ENCODE assay signal across 1 cellular context in genomic region chr14:24426912-24427536, GRCh38.
TF ChIP-seq lines count a peak whose summit lies in the region.

No MANE protein-coding gene starts in this region.

TF ChIP-seq in HepG2, 621 proteins besides CTCF, POLR2A, EP300 and RAD21 (continued from another document and continues in another):
- TF ChIP-seq SNAI1 (CRISPR knock-in tag; IDR thresholded peaks at IDR 0.05; ENCODE audit: borderline replicate concordance), result 0 out of 2 replicates have a peak, but pooled peaks have one; percentile 14
- TF ChIP-seq MIXL1 (CRISPR knock-in tag; IDR thresholded peaks at IDR 0.05), result peak; percentile 86
- TF ChIP-seq ZBTB3 (CRISPR knock-in tag; IDR thresholded peaks at IDR 0.05; ENCODE audit: borderline replicate concordance, low read depth), result 0 out of 2 replicates have a peak, but pooled peaks have one; percentile 34
- TF ChIP-seq ZSCAN9 (CRISPR knock-in tag; IDR thresholded peaks at IDR 0.05; ENCODE audit: borderline replicate concordance), result peak; percentile 39; the same call in 1 of the 2 replicates
- TF ChIP-seq HNRNPK (IDR thresholded peaks at IDR 0.05; ENCODE audit: low read depth, low read length, poor library complexity, severe bottlenecking), result no peak
- 0 out of 2 replicates have a peak, but pooled peaks have one; percentile 71 for TF ChIP-seq IRF2 (CRISPR knock-in tag; IDR thresholded peaks at IDR 0.05)
- peak; percentile 58 for TF ChIP-seq PATZ1 (CRISPR knock-in tag; IDR thresholded peaks at IDR 0.05)
- peak; percentile 61 for TF ChIP-seq JUN (CRISPR knock-in tag; IDR thresholded peaks at IDR 0.05)
- peak; percentile 65 for TF ChIP-seq ZNF138 (CRISPR knock-in tag; IDR thresholded peaks at IDR 0.05; ENCODE audit: low read depth)
- TF ChIP-seq IKZF4 (CRISPR knock-in tag; IDR thresholded peaks at IDR 0.05; ENCODE audit: borderline replicate concordance, low read depth, not compliant biosample characterization), result peak; percentile 30
- TF ChIP-seq ZNF225 (CRISPR knock-in tag; IDR thresholded peaks at IDR 0.05), result peak; percentile 81
- TF ChIP-seq ZNF580 (CRISPR knock-in tag; IDR thresholded peaks at IDR 0.05; ENCODE audit: borderline replicate concordance, low read depth), result peak; percentile 45; the same call in 1 of the 2 replicates
- no peak for TF ChIP-seq SRSF9 (IDR thresholded peaks at IDR 0.05; ENCODE audit: borderline replicate concordance, insufficient read depth, low read depth, low read length, poor library complexity, severe bottlenecking)
- peak; percentile 98 for TF ChIP-seq HNF4A (CRISPR knock-in tag; IDR thresholded peaks at IDR 0.05)
- no peak for TF ChIP-seq MAF1 (CRISPR knock-in tag; IDR thresholded peaks at IDR 0.05; ENCODE audit: borderline replicate concordance)
- TF ChIP-seq, protein P1, sequence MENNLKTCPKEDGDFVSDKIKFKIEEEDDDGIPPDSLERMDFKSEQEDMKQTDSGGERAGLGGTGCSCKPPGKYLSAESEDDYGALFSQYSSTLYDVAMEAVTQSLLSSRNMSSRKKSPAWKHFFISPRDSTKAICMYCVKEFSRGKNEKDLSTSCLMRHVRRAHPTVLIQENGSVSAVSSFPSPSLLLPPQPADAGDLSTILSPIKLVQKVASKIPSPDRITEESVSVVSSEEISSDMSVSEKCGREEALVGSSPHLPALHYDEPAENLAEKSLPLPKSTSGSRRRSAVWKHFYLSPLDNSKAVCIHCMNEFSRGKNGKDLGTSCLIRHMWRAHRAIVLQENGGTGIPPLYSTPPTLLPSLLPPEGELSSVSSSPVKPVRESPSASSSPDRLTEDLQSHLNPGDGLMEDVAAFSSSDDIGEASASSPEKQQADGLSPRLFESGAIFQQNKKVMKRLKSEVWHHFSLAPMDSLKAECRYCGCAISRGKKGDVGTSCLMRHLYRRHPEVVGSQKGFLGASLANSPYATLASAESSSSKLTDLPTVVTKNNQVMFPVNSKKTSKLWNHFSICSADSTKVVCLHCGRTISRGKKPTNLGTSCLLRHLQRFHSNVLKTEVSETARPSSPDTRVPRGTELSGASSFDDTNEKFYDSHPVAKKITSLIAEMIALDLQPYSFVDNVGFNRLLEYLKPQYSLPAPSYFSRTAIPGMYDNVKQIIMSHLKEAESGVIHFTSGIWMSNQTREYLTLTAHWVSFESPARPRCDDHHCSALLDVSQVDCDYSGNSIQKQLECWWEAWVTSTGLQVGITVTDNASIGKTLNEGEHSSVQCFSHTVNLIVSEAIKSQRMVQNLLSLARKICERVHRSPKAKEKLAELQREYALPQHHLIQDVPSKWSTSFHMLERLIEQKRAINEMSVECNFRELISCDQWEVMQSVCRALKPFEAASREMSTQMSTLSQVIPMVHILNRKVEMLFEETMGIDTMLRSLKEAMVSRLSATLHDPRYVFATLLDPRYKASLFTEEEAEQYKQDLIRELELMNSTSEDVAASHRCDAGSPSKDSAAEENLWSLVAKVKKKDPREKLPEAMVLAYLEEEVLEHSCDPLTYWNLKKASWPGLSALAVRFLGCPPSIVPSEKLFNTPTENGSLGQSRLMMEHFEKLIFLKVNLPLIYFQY (CRISPR knock-in tag; IDR thresholded peaks at IDR 0.05; ENCODE audit: borderline replicate concordance), result 0 out of 2 replicates have a peak, but pooled peaks have one; percentile 35
- TF ChIP-seq, protein P2, sequence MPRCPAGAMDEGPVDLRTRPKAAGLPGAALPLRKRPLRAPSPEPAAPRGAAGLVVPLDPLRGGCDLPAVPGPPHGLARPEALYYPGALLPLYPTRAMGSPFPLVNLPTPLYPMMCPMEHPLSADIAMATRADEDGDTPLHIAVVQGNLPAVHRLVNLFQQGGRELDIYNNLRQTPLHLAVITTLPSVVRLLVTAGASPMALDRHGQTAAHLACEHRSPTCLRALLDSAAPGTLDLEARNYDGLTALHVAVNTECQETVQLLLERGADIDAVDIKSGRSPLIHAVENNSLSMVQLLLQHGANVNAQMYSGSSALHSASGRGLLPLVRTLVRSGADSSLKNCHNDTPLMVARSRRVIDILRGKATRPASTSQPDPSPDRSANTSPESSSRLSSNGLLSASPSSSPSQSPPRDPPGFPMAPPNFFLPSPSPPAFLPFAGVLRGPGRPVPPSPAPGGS (CRISPR knock-in tag; IDR thresholded peaks at IDR 0.05), result no peak
- TF ChIP-seq, protein P3, sequence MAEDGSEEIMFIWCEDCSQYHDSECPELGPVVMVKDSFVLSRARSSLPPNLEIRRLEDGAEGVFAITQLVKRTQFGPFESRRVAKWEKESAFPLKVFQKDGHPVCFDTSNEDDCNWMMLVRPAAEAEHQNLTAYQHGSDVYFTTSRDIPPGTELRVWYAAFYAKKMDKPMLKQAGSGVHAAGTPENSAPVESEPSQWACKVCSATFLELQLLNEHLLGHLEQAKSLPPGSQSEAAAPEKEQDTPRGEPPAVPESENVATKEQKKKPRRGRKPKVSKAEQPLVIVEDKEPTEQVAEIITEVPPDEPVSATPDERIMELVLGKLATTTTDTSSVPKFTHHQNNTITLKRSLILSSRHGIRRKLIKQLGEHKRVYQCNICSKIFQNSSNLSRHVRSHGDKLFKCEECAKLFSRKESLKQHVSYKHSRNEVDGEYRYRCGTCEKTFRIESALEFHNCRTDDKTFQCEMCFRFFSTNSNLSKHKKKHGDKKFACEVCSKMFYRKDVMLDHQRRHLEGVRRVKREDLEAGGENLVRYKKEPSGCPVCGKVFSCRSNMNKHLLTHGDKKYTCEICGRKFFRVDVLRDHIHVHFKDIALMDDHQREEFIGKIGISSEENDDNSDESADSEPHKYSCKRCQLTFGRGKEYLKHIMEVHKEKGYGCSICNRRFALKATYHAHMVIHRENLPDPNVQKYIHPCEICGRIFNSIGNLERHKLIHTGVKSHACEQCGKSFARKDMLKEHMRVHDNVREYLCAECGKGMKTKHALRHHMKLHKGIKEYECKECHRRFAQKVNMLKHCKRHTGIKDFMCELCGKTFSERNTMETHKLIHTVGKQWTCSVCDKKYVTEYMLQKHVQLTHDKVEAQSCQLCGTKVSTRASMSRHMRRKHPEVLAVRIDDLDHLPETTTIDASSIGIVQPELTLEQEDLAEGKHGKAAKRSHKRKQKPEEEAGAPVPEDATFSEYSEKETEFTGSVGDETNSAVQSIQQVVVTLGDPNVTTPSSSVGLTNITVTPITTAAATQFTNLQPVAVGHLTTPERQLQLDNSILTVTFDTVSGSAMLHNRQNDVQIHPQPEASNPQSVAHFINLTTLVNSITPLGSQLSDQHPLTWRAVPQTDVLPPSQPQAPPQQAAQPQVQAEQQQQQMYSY (CRISPR knock-in tag; IDR thresholded peaks at IDR 0.05), result 0 out of 2 replicates have a peak, but pooled peaks have one; percentile 1
- no peak for TF ChIP-seq ARID2 (CRISPR knock-in tag; IDR thresholded peaks at IDR 0.05; ENCODE audit: borderline replicate concordance)
- TF ChIP-seq ZIK1 (CRISPR knock-in tag; IDR thresholded peaks at IDR 0.05; ENCODE audit: borderline replicate concordance, low read depth), result peak; percentile 82; the same call in 1 of the 2 replicates
- 0 out of 2 replicates have a peak, but pooled peaks have one; percentile 24 for TF ChIP-seq MAZ (IDR thresholded peaks at IDR 0.05; ENCODE audit: borderline replicate concordance, low read depth, low read length)
- TF ChIP-seq MAZ (CRISPR knock-in tag; IDR thresholded peaks at IDR 0.05; ENCODE audit: low read depth), result peak; percentile 71; the same call in 1 of the 2 replicates
- TF ChIP-seq KLF6 (CRISPR knock-in tag; IDR thresholded peaks at IDR 0.05), result no peak
- TF ChIP-seq ZNF780A (CRISPR knock-in tag; IDR thresholded peaks at IDR 0.05), result no peak
- TF ChIP-seq ASH2L (IDR thresholded peaks at IDR 0.05; ENCODE audit: insufficient read length, low read depth, low read length), result peak; percentile 30
- TF ChIP-seq SIX1 (CRISPR knock-in tag; IDR thresholded peaks at IDR 0.05; ENCODE audit: borderline replicate concordance), result no peak
- TF ChIP-seq, protein P4, sequence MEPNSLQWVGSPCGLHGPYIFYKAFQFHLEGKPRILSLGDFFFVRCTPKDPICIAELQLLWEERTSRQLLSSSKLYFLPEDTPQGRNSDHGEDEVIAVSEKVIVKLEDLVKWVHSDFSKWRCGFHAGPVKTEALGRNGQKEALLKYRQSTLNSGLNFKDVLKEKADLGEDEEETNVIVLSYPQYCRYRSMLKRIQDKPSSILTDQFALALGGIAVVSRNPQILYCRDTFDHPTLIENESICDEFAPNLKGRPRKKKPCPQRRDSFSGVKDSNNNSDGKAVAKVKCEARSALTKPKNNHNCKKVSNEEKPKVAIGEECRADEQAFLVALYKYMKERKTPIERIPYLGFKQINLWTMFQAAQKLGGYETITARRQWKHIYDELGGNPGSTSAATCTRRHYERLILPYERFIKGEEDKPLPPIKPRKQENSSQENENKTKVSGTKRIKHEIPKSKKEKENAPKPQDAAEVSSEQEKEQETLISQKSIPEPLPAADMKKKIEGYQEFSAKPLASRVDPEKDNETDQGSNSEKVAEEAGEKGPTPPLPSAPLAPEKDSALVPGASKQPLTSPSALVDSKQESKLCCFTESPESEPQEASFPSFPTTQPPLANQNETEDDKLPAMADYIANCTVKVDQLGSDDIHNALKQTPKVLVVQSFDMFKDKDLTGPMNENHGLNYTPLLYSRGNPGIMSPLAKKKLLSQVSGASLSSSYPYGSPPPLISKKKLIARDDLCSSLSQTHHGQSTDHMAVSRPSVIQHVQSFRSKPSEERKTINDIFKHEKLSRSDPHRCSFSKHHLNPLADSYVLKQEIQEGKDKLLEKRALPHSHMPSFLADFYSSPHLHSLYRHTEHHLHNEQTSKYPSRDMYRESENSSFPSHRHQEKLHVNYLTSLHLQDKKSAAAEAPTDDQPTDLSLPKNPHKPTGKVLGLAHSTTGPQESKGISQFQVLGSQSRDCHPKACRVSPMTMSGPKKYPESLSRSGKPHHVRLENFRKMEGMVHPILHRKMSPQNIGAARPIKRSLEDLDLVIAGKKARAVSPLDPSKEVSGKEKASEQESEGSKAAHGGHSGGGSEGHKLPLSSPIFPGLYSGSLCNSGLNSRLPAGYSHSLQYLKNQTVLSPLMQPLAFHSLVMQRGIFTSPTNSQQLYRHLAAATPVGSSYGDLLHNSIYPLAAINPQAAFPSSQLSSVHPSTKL (CRISPR knock-in tag; IDR thresholded peaks at IDR 0.05), result peak; percentile 94
- TF ChIP-seq THAP7 (CRISPR knock-in tag; IDR thresholded peaks at IDR 0.05), result peak; percentile 72; the same call in 1 of the 2 replicates
- no peak for TF ChIP-seq ZNF850 (CRISPR knock-in tag; conservative IDR thresholded peaks at IDR 0.05)
- TF ChIP-seq WIZ (CRISPR knock-in tag; IDR thresholded peaks at IDR 0.05), result no peak; the same call in none of the 2 replicates
- no peak for TF ChIP-seq FOSL1 (CRISPR knock-in tag; IDR thresholded peaks at IDR 0.05; ENCODE audit: borderline replicate concordance)
- TF ChIP-seq ZNF34 (CRISPR knock-in tag; IDR thresholded peaks at IDR 0.05; ENCODE audit: borderline replicate concordance), result peak; percentile 92; the same call in 1 of the 2 replicates
- TF ChIP-seq ZMYM2 (CRISPR knock-in tag; IDR thresholded peaks at IDR 0.05), result peak; percentile 87
- TF ChIP-seq ATAD3A (CRISPR knock-in tag; IDR thresholded peaks at IDR 0.05), result no peak; the same call in 1 of the 2 replicates
- TF ChIP-seq KAT7 (CRISPR knock-in tag; IDR thresholded peaks at IDR 0.05; ENCODE audit: borderline replicate concordance), result peak; percentile 80; the same call in 1 of the 2 replicates
- TF ChIP-seq, protein P5, sequence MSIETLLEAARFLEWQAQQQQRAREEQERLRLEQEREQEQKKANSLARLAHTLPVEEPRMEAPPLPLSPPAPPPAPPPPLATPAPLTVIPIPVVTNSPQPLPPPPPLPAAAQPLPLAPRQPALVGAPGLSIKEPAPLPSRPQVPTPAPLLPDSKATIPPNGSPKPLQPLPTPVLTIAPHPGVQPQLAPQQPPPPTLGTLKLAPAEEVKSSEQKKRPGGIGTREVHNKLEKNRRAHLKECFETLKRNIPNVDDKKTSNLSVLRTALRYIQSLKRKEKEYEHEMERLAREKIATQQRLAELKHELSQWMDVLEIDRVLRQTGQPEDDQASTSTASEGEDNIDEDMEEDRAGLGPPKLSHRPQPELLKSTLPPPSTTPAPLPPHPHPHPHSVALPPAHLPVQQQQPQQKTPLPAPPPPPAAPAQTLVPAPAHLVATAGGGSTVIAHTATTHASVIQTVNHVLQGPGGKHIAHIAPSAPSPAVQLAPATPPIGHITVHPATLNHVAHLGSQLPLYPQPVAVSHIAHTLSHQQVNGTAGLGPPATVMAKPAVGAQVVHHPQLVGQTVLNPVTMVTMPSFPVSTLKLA (IDR thresholded peaks at IDR 0.05), result no peak
- 0 out of 2 replicates have a peak, but pooled peaks have one; percentile 66 for TF ChIP-seq ZNF512 (CRISPR knock-in tag; IDR thresholded peaks at IDR 0.05)
- TF ChIP-seq ZNF543 (CRISPR knock-in tag; IDR thresholded peaks at IDR 0.05), result peak; percentile 79
- peak; percentile 65 for TF ChIP-seq DPF2 (CRISPR knock-in tag; IDR thresholded peaks at IDR 0.05; ENCODE audit: borderline replicate concordance, low read depth)
